Comparison of ENCODE assay signal across 1 cellular context in genomic region chr1:118928739-118929554, GRCh38.
TF ChIP-seq lines count a peak whose summit lies in the region.

No MANE protein-coding gene starts in this region.

TF ChIP-seq in HepG2, 621 proteins besides CTCF, POLR2A, EP300 and RAD21 (continued from another document and continues in another):
- TF ChIP-seq, protein P1, sequence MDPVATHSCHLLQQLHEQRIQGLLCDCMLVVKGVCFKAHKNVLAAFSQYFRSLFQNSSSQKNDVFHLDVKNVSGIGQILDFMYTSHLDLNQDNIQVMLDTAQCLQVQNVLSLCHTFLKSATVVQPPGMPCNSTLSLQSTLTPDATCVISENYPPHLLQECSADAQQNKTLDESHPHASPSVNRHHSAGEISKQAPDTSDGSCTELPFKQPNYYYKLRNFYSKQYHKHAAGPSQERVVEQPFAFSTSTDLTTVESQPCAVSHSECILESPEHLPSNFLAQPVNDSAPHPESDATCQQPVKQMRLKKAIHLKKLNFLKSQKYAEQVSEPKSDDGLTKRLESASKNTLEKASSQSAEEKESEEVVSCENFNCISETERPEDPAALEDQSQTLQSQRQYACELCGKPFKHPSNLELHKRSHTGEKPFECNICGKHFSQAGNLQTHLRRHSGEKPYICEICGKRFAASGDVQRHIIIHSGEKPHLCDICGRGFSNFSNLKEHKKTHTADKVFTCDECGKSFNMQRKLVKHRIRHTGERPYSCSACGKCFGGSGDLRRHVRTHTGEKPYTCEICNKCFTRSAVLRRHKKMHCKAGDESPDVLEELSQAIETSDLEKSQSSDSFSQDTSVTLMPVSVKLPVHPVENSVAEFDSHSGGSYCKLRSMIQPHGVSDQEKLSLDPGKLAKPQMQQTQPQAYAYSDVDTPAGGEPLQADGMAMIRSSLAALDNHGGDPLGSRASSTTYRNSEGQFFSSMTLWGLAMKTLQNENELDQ (CRISPR knock-in tag; IDR thresholded peaks at IDR 0.05; ENCODE audit: borderline replicate concordance), result no peak
- TF ChIP-seq ERF (CRISPR knock-in tag; IDR thresholded peaks at IDR 0.05) (0 out of 2 replicates have a peak, but pooled peaks have one; percentile 28), GATAD1 (CRISPR knock-in tag; IDR thresholded peaks at IDR 0.05) (0 out of 2 replicates have a peak, but pooled peaks have one; percentile 20), HMGA1 (CRISPR knock-in tag; conservative IDR thresholded peaks at IDR 0.05) (no peak), ZNF335 (CRISPR knock-in tag; IDR thresholded peaks at IDR 0.05) (no peak), PBX2 (CRISPR knock-in tag; IDR thresholded peaks at IDR 0.05) (no peak), KLF15 (CRISPR knock-in tag; IDR thresholded peaks at IDR 0.05; ENCODE audit: borderline replicate concordance) (no peak), ETV6 (CRISPR knock-in tag; conservative IDR thresholded peaks at IDR 0.05) (no peak), PRDM10 (CRISPR knock-in tag; IDR thresholded peaks at IDR 0.05; ENCODE audit: low read depth) (no peak), TIGD3 (CRISPR knock-in tag; IDR thresholded peaks at IDR 0.05; ENCODE audit: borderline replicate concordance) (no peak), KLF6 (CRISPR knock-in tag; IDR thresholded peaks at IDR 0.05) (peak; percentile 80; the same call in 1 of the 2 replicates), SALL2 (CRISPR knock-in tag; IDR thresholded peaks at IDR 0.05) (no peak), TRAFD1 (CRISPR knock-in tag; IDR thresholded peaks at IDR 0.05; ENCODE audit: borderline replicate concordance) (no peak), THAP11 (CRISPR knock-in tag; IDR thresholded peaks at IDR 0.05) (0 out of 2 replicates have a peak, but pooled peaks have one; percentile 22), TCF7 (IDR thresholded peaks at IDR 0.05; ENCODE audit: low read depth) (no peak), NFE2L1 (CRISPR knock-in tag; IDR thresholded peaks at IDR 0.05; ENCODE audit: borderline replicate concordance) (no peak), U2AF1 (optimal IDR thresholded peaks at IDR 0.05; ENCODE audit: low read depth, low read length) (no peak), RXRB (CRISPR knock-in tag; IDR thresholded peaks at IDR 0.05; ENCODE audit: borderline replicate concordance) (0 out of 2 replicates have a peak, but pooled peaks have one; percentile 22), HOXA5 (CRISPR knock-in tag; IDR thresholded peaks at IDR 0.05) (peak; percentile 40; the same call in 1 of the 2 replicates), ELF3 (CRISPR knock-in tag; IDR thresholded peaks at IDR 0.05) (peak; percentile 37; the same call in 1 of the 2 replicates)
- TF ChIP-seq, protein P2, sequence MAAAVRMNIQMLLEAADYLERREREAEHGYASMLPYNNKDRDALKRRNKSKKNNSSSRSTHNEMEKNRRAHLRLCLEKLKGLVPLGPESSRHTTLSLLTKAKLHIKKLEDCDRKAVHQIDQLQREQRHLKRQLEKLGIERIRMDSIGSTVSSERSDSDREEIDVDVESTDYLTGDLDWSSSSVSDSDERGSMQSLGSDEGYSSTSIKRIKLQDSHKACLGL (CRISPR knock-in tag; IDR thresholded peaks at IDR 0.05), result no peak
- TF ChIP-seq, protein P3, sequence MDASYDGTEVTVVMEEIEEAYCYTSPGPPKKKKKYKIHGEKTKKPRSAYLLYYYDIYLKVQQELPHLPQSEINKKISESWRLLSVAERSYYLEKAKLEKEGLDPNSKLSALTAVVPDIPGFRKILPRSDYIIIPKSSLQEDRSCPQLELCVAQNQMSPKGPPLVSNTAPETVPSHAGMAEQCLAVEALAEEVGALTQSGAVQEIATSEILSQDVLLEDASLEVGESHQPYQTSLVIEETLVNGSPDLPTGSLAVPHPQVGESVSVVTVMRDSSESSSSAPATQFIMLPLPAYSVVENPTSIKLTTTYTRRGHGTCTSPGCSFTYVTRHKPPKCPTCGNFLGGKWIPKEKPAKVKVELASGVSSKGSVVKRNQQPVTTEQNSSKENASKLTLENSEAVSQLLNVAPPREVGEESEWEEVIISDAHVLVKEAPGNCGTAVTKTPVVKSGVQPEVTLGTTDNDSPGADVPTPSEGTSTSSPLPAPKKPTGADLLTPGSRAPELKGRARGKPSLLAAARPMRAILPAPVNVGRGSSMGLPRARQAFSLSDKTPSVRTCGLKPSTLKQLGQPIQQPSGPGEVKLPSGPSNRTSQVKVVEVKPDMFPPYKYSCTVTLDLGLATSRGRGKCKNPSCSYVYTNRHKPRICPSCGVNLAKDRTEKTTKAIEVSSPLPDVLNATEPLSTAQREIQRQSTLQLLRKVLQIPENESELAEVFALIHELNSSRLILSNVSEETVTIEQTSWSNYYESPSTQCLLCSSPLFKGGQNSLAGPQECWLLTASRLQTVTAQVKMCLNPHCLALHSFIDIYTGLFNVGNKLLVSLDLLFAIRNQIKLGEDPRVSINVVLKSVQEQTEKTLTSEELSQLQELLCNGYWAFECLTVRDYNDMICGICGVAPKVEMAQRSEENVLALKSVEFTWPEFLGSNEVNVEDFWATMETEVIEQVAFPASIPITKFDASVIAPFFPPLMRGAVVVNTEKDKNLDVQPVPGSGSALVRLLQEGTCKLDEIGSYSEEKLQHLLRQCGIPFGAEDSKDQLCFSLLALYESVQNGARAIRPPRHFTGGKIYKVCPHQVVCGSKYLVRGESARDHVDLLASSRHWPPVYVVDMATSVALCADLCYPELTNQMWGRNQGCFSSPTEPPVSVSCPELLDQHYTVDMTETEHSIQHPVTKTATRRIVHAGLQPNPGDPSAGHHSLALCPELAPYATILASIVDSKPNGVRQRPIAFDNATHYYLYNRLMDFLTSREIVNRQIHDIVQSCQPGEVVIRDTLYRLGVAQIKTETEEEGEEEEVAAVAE (CRISPR knock-in tag; IDR thresholded peaks at IDR 0.05; ENCODE audit: borderline replicate concordance), result peak; percentile 66; the same call in 1 of the 2 replicates
- TF ChIP-seq, protein P4, sequence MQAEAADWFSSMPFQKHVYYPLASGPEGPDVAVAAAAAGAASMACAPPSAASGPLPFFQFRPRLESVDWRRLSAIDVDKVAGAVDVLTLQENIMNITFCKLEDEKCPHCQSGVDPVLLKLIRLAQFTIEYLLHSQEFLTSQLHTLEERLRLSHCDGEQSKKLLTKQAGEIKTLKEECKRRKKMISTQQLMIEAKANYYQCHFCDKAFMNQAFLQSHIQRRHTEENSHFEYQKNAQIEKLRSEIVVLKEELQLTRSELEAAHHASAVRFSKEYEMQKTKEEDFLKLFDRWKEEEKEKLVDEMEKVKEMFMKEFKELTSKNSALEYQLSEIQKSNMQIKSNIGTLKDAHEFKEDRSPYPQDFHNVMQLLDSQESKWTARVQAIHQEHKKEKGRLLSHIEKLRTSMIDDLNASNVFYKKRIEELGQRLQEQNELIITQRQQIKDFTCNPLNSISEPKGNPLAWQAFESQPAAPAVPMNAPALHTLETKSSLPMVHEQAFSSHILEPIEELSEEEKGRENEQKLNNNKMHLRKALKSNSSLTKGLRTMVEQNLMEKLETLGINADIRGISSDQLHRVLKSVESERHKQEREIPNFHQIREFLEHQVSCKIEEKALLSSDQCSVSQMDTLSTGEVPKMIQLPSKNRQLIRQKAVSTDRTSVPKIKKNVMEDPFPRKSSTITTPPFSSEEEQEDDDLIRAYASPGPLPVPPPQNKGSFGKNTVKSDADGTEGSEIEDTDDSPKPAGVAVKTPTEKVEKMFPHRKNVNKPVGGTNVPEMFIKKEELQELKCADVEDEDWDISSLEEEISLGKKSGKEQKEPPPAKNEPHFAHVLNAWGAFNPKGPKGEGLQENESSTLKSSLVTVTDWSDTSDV (CRISPR knock-in tag; IDR thresholded peaks at IDR 0.05), result no peak
- TF ChIP-seq, protein P5, sequence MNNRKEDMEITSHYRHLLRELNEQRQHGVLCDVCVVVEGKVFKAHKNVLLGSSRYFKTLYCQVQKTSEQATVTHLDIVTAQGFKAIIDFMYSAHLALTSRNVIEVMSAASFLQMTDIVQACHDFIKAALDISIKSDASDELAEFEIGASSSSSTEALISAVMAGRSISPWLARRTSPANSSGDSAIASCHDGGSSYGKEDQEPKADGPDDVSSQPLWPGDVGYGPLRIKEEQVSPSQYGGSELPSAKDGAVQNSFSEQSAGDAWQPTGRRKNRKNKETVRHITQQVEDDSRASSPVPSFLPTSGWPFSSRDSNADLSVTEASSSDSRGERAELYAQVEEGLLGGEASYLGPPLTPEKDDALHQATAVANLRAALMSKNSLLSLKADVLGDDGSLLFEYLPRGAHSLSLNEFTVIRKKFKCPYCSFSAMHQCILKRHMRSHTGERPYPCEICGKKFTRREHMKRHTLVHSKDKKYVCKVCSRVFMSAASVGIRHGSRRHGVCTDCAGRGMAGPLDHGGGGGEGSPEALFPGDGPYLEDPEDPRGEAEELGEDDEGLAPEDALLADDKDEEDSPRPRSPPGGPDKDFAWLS (CRISPR knock-in tag; IDR thresholded peaks at IDR 0.05; ENCODE audit: borderline replicate concordance), result no peak
- TF ChIP-seq, protein P6, sequence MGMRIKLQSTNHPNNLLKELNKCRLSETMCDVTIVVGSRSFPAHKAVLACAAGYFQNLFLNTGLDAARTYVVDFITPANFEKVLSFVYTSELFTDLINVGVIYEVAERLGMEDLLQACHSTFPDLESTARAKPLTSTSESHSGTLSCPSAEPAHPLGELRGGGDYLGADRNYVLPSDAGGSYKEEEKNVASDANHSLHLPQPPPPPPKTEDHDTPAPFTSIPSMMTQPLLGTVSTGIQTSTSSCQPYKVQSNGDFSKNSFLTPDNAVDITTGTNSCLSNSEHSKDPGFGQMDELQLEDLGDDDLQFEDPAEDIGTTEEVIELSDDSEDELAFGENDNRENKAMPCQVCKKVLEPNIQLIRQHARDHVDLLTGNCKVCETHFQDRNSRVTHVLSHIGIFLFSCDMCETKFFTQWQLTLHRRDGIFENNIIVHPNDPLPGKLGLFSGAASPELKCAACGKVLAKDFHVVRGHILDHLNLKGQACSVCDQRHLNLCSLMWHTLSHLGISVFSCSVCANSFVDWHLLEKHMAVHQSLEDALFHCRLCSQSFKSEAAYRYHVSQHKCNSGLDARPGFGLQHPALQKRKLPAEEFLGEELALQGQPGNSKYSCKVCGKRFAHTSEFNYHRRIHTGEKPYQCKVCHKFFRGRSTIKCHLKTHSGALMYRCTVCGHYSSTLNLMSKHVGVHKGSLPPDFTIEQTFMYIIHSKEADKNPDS (CRISPR knock-in tag; IDR thresholded peaks at IDR 0.05), result no peak
- TF ChIP-seq, protein P7, sequence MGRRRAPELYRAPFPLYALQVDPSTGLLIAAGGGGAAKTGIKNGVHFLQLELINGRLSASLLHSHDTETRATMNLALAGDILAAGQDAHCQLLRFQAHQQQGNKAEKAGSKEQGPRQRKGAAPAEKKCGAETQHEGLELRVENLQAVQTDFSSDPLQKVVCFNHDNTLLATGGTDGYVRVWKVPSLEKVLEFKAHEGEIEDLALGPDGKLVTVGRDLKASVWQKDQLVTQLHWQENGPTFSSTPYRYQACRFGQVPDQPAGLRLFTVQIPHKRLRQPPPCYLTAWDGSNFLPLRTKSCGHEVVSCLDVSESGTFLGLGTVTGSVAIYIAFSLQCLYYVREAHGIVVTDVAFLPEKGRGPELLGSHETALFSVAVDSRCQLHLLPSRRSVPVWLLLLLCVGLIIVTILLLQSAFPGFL (CRISPR knock-in tag; IDR thresholded peaks at IDR 0.05), result no peak
